Comparison of ENCODE assay signal across 8 cellular contexts in the genomic region with DNA sequence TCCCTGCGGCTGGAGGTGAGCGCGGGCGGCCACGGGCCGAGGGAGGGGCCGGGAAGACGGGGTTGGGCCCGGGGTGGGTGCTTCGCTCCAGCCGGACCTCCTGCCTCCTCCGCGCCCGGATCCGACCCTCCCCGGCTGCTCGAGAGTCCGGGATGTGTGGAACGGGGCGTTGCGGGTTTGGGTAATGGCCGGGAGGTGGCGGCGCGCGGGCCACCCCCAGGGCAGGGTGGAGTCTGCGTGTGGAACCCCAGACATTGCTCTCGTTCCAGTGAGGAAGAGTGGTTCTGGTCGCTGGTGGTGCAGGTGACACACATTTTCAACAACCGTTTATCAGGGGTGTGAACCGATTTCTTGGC. TPM values are rescaled to one million over a fixed set of nuclear protein-coding genes. Genes with fewer than 3 reads are reported as not detected.
A peak's percentile ranks its signal among the peaks of the same experiment; 100 is the strongest.
DNase-seq lines count a peak whose midpoint lies in the region; ATAC-seq and TF ChIP-seq lines count a peak whose summit lies in the region.

No MANE protein-coding gene starts in this region.

- ATAC-seq in HG02571 (IDR thresholded peaks at IDR 0.05; ENCODE audit: unreplicated experiment) (peak; percentile 46), left cardiac atrium (peak; percentile 54 to 64), gastrocnemius medialis (peak; percentile 59 to 72)

- no peaks in the 10 kb centered on the region for H3K9me3 Mint-ChIP-seq in activated T-cell treated with anti-CD3 and anti-CD28 coated beads, Interleukin-2, amount 50 U/mL, for 24 hours
- H3K9me3 Mint-ChIP-seq in activated naive CD4-positive, alpha-beta T cell treated with anti-CD3 and anti-CD28 coated beads, Interleukin-2, amount 50 U/mL, for 24 hours, result no peaks in the 10 kb centered on the region

- peak overlapping the region; percentile 72 to 96 (median 90) for H3K4me3 ChIP-seq in gastrocnemius medialis

- TF ChIP-seq CTCF in gastrocnemius medialis (IDR thresholded peaks at IDR 0.05 in 4 of 5, conservative IDR thresholded peaks at IDR 0.05 in 1 of 5), result peak in 4 of 5 experiments; percentile 16 to 53 (median 38)

- H3K4me3 Mint-ChIP-seq in activated T-cell treated with anti-CD3 and anti-CD28 coated beads, Interleukin-2, amount 50 U/mL, for 24 hours, result peak overlapping the region; percentile 92
- peak overlapping the region; percentile 92 for H3K4me3 Mint-ChIP-seq in activated naive CD4-positive, alpha-beta T cell treated with anti-CD3 and anti-CD28 coated beads, Interleukin-2, amount 50 U/mL, for 24 hours

- H3K36me3 Mint-ChIP-seq in activated T-cell treated with anti-CD3 and anti-CD28 coated beads, Interleukin-2, amount 50 U/mL, for 24 hours (ENCODE audit: low read depth), result peaks cover 33% of the 10 kb centered on the region
- peaks cover 4% of the 10 kb centered on the region for H3K36me3 Mint-ChIP-seq in activated naive CD4-positive, alpha-beta T cell treated with anti-CD3 and anti-CD28 coated beads, Interleukin-2, amount 50 U/mL, for 24 hours

- H3K27ac ChIP-seq in gastrocnemius medialis, result peak overlapping the region; percentile 93 to 98 (median 96)

- H3K27me3 Mint-ChIP-seq in activated T-cell treated with anti-CD3 and anti-CD28 coated beads, Interleukin-2, amount 50 U/mL, for 24 hours, result peaks cover 2% of the 10 kb centered on the region
- H3K27me3 Mint-ChIP-seq in activated naive CD4-positive, alpha-beta T cell treated with anti-CD3 and anti-CD28 coated beads, Interleukin-2, amount 50 U/mL, for 24 hours, result no peaks in the 10 kb centered on the region

- H3K27me3 ChIP-seq in gastrocnemius medialis, result no peaks in the 10 kb centered on the region

- H3K4me1 ChIP-seq in gastrocnemius medialis, result peaks cover 40 to 52% of the 10 kb centered on the region in 2 donors

- peaks cover 37% of the 10 kb centered on the region for H3K4me1 Mint-ChIP-seq in activated T-cell treated with anti-CD3 and anti-CD28 coated beads, Interleukin-2, amount 50 U/mL, for 24 hours (ENCODE audit: low read depth)
- peaks cover 39% of the 10 kb centered on the region for H3K4me1 Mint-ChIP-seq in activated naive CD4-positive, alpha-beta T cell treated with anti-CD3 and anti-CD28 coated beads, Interleukin-2, amount 50 U/mL, for 24 hours

- no peak for DNase-seq in activated T-cell treated with anti-CD3 and anti-CD28 coated beads, Interleukin-2, amount 50 U/mL, for 24 hours
- DNase-seq in activated T-cell treated with anti-CD3 and anti-CD28 coated beads, Interleukin-2, amount 50 U/mL, for 1 hour, result no peak
- DNase-seq in MV-4-11 (lab: John Stamatoyannopoulos, UW), result peak; percentile 27
- no peak for DNase-seq in left cardiac atrium
- peak; percentile 26 to 61 for DNase-seq in gastrocnemius medialis
- no peak for DNase-seq in NCI-H2196 treated with DMSO at 0.1 percent for 48 hours (lab: John Stamatoyannopoulos, UW; ENCODE audit: unreplicated experiment)

- peak overlapping the region; percentile 94 for H3K27ac Mint-ChIP-seq in activated T-cell treated with anti-CD3 and anti-CD28 coated beads, Interleukin-2, amount 50 U/mL, for 24 hours
- H3K27ac Mint-ChIP-seq in activated naive CD4-positive, alpha-beta T cell treated with anti-CD3 and anti-CD28 coated beads, Interleukin-2, amount 50 U/mL, for 24 hours, result peak overlapping the region; percentile 90

- in situ Hi-C loops in gastrocnemius medialis (cut with MboI; ENCODE audit: low sequenced_read_pairs in 4 of 4), result no loop called here

- no peaks in the 10 kb centered on the region for H3K36me3 ChIP-seq in gastrocnemius medialis

- intact Hi-C loops in left cardiac atrium (cut with DNase I) (loop anchor here in 1 of 2 donors (2.0 kb wide), 1 partner anchor 65 kb away; no protein-coding TSS in a partner anchor), gastrocnemius medialis (cut with DNase I; ENCODE audit: low total_unique reads) (loop anchor here (1.0 to 10.0 kb wide), 5 partner anchors 10 to 439 kb away; partner anchors contain the start of genes ANKRD10, ARHGEF7 and ING1)

- no peak for TF ChIP-seq POLR2A in gastrocnemius medialis (IDR thresholded peaks at IDR 0.05)

- no peaks in the 10 kb centered on the region for H3K9me3 ChIP-seq in gastrocnemius medialis

RNA-seq across cellular contexts. Expression of gene ARHGEF7, which starts 38.8 kb away (rescaled TPM):
- 10 to 100 TPM; 34.8 to 45.5 TPM for total RNA-seq in left cardiac atrium
- 10 to 100 TPM; 24.5 to 56.9 (median 31.3) TPM for total RNA-seq in gastrocnemius medialis

Comparison
In these comparisons a context has a peak if more than half of its experiments do, and no peak if none do; other contexts are left out.
1. DNase-seq: peak in MV-4-11 (single experiment) and gastrocnemius medialis (2 of 2); none in activated T-cell treated with anti-CD3 and anti-CD28 coated beads, Interleukin-2, amount 50 U/mL, for 24 hours (single experiment), activated T-cell treated with anti-CD3 and anti-CD28 coated beads, Interleukin-2, amount 50 U/mL, for 1 hour (single experiment), left cardiac atrium (single experiment) and NCI-H2196 treated with DMSO at 0.1 percent for 48 hours (single experiment).
2. Peak in every context shown above with its lines, with median percentiles within 50 percentile points of each other: ATAC-seq.